ENCODE assay signal across 11 cellular contexts in genomic region chrX:115053223-115053622, GRCh38. TPM values are rescaled to one million over a fixed set of nuclear protein-coding genes. Genes with fewer than 3 reads are reported as not detected.
"Had no signal": no experiment of that assay in that cellular context is flagged by ENCODE, and none has a peak within 500 bp of the region (broad histone marks: within the 10 kb centered on the region; RNA-seq: fewer than 3 reads in every experiment).

No MANE protein-coding gene starts in this region.

- H2AFZ ChIP-seq: GM23248, GM23338 had no signal

- H3K4me2 ChIP-seq: GM23338 had no signal

- H3K4me1 Mint-ChIP-seq: GM23338, H9 had no signal

- H3K9me3 ChIP-seq: HAP-1 had no signal

- H3K9me3 Mint-ChIP-seq: GM23338, H9, HFFc6 had no signal

- H3K27ac Mint-ChIP-seq: GM23338, H9, HFFc6 had no signal

- DNase-seq: GM23248, GOT3, H7, H9, HCEC 1CT, HFFc6 had no signal

- H3K4me3 ChIP-seq: GM23248, GM23338, HAP-1 had no signal

- H3K36me3 ChIP-seq: HAP-1 had no signal

- H3K4me1 ChIP-seq: HAP-1 had no signal

- H3K9ac ChIP-seq: GM23248 had no signal

- H3K27ac ChIP-seq: GM23248 had no signal

- FAIRE-seq: H1, H54 had no signal

- ATAC-seq: GM23338, HCT116 had no signal

- H3K4me3 Mint-ChIP-seq: GM23338, H9, HFFc6 had no signal

RNA-seq across cellular contexts. Expression of gene IL13RA2, which starts 35.8 kb away (rescaled TPM):
- total RNA-seq: GM23338, H1, H7, H9 had no signal
- polyA plus RNA-seq: GM23338, H1 had no signal
